In genomic region chr22:23787910-23788309, GRCh38 we compare ENCODE assay signal across 8 cellular contexts. TPM values are rescaled to one million over a fixed set of nuclear protein-coding genes. Genes with fewer than 3 reads are reported as not detected.
DNase-seq lines count a peak whose midpoint lies in the region; ATAC-seq, FAIRE-seq and TF ChIP-seq lines count a peak whose summit lies in the region.

No MANE protein-coding gene starts in this region.

- POLR2A ChIA-PET in HepG2 (lab: Yijun Ruan, JAX): interaction anchor here (0.6 to 7.1 kb wide), 4 partner anchors 12 to 29 kb away, joined by 4 to 201 read pairs (median 50); partner anchors contain the start of genes CHCHD10 and MMP11

- TF ChIP-seq POLR2A in HepG2 (IDR thresholded peaks at IDR 0.05; ENCODE audit: insufficient read depth in 1 of 2, low read depth in 2 of 2, low read length in 2 of 2): no peak

- no peaks in the 10 kb centered on the region for H3K9me3 Mint-ChIP-seq in activated CD4-positive, alpha-beta T cell treated with anti-CD3 and anti-CD28 coated beads, Interleukin-2, amount 10 ng/mL, durations not matched to agents 24 days and 14 days

- H3K27me3 Mint-ChIP-seq in activated CD4-positive, alpha-beta T cell treated with anti-CD3 and anti-CD28 coated beads, Interleukin-2, amount 10 ng/mL, durations not matched to agents 24 days and 14 days: no peaks in the 10 kb centered on the region

- DNase-seq in activated CD4-positive, alpha-beta T cell treated with anti-CD3 and anti-CD28 coated beads, Interleukin-2, amount 10 ng/mL, durations not matched to agents 24 days and 14 days: no peak
- DNase-seq in activated CD4-positive, alpha-beta T cell treated with anti-CD3 and anti-CD28 coated beads for 48 hours: no peak
- DNase-seq in adipocyte (ENCODE audit: low read depth) (no peak), HepG2 (ENCODE audit: low spot score) (no peak), thoracic aorta (ENCODE audit: low spot score) (no peak), SK-N-DZ (ENCODE audit: low spot score) (no peak), NCI-H748 (lab: John Stamatoyannopoulos, UW; ENCODE audit: unreplicated experiment) (no peak), aorta (no peak)

- peak overlapping the region; percentile 99 for H3K4me2 ChIP-seq in HepG2 (ENCODE audit: low read depth, low read length)

- 63% methylated on average over 3 of the region's 3 CpGs for WGBS in HepG2 (ENCODE audit: low lambda C conversion rate)
- 19 to 27% methylated on average over 3 of the region's 3 CpGs for WGBS in aorta, 2 donors

- intact Hi-C loops in activated CD4-positive, alpha-beta T cell treated with anti-CD3 and anti-CD28 coated beads, Interleukin-2, amount 10 ng/mL, durations not matched to agents 24 days and 14 days (cut with micrococcal nuclease): loop anchor here (1.0 to 2.0 kb wide), 5 partner anchors 21 to 126 kb away; partner anchors contain the start of genes CHCHD10, DERL3 and MIF
- intact Hi-C loops in HepG2 (cut with micrococcal nuclease; ENCODE audit: unreplicated experiment): loop anchor here (5.0 kb wide), 1 partner anchor 69 kb away; the partner anchor contains the start of gene SLC2A11
- intact Hi-C loops in aorta (cut with DNase I): loop anchor here in 1 of 2 donors (2.0 kb wide), 2 partner anchors 19 to 51 kb away; partner anchors contain the start of gene DERL3

- TF ChIP-seq RAD21 in HepG2 (CRISPR knock-in tag; IDR thresholded peaks at IDR 0.05): no peak

- peaks cover 4% of the 10 kb centered on the region for H3K36me3 ChIP-seq in adipocyte (ENCODE audit: control insufficient read depth, insufficient read depth, low read length, severe bottlenecking)
- H3K36me3 ChIP-seq in HepG2 (replicated peaks in 1 of 2; ENCODE audit: control insufficient read depth in 1 of 2, insufficient read depth in 2 of 2, low read length in 2 of 2): peaks cover 11 to 16% of the 10 kb centered on the region in 2 experiments
- peaks cover 6% of the 10 kb centered on the region for H3K36me3 ChIP-seq in thoracic aorta
- H3K36me3 ChIP-seq in aorta (ENCODE audit: control insufficient read depth in 1 of 2, insufficient read depth in 2 of 2, low read length in 1 of 2): no peaks in the 10 kb centered on the region

- peaks cover 51% of the 10 kb centered on the region for H3K79me2 ChIP-seq in HepG2 (ENCODE audit: insufficient read depth, low read length)

- CTCF ChIA-PET in HepG2 (lab: Yijun Ruan, JAX; ENCODE audit: low intra/inter-chr PET ratio, low total read pairs): no interaction called here

- peaks cover 14% of the 10 kb centered on the region for H3K36me3 Mint-ChIP-seq in activated CD4-positive, alpha-beta T cell treated with anti-CD3 and anti-CD28 coated beads, Interleukin-2, amount 10 ng/mL, durations not matched to agents 24 days and 14 days (ENCODE audit: low read depth)

- H3K27me3 ChIP-seq in adipocyte (replicated peaks; ENCODE audit: control insufficient read depth, insufficient read depth, low read length) (peaks cover under 1% of the 10 kb centered on the region), HepG2 (ENCODE audit: control insufficient read depth in 1 of 2, insufficient read depth in 2 of 2, low read length in 2 of 2) (no peaks in the 10 kb centered on the region), thoracic aorta (replicated peaks; ENCODE audit: insufficient read depth) (no peaks in the 10 kb centered on the region), aorta (ENCODE audit: control insufficient read depth in 1 of 2, insufficient read depth in 2 of 2, low read length in 1 of 2) (no peaks in the 10 kb centered on the region)

- peaks cover 33% of the 10 kb centered on the region for H3K4me1 ChIP-seq in adipocyte (ENCODE audit: control insufficient read depth, insufficient read depth, low read length)
- peaks cover 62% of the 10 kb centered on the region for H3K4me1 ChIP-seq in HepG2 (ENCODE audit: insufficient read depth, low read length)
- H3K4me1 ChIP-seq in thoracic aorta (ENCODE audit: control insufficient read depth in 1 of 2, low read depth in 2 of 2): peaks cover 16 to 33% of the 10 kb centered on the region in 2 donors
- no peaks in the 10 kb centered on the region for H3K4me1 ChIP-seq in aorta (ENCODE audit: control insufficient read depth in 1 of 2, insufficient read depth in 2 of 2, low read length in 2 of 2)

- TSS peak; percentile 63 for BruUV-seq in HepG2 (replicated peaks; lab: Mats Ljungman, UMichigan)

- in situ Hi-C loops in HepG2 (cut with HindIII; ENCODE audit: extremely low pct_ligation_motif_present, low pct_unique_long_range_greater_than_20kb): no loop called here

- no peak for TF ChIP-seq EP300 in HepG2 (IDR thresholded peaks at IDR 0.05; ENCODE audit: low read depth in 2 of 2, low read length in 2 of 2)
- no peak for TF ChIP-seq EP300 in HepG2 (CRISPR knock-in tag; IDR thresholded peaks at IDR 0.05; ENCODE audit: borderline replicate concordance)

- TF ChIP-seq CTCF in HepG2 (CRISPR knock-in tag; IDR thresholded peaks at IDR 0.05) (no peak), thoracic aorta (IDR thresholded peaks at IDR 0.05) (no peak)

- H3K9me3 ChIP-seq in adipocyte (ENCODE audit: control insufficient read depth, low read length): no peaks in the 10 kb centered on the region
- H3K9me3 ChIP-seq in HepG2 (ENCODE audit: low read length): no peaks in the 10 kb centered on the region
- no peaks in the 10 kb centered on the region for H3K9me3 ChIP-seq in thoracic aorta
- no peaks in the 10 kb centered on the region for H3K9me3 ChIP-seq in aorta (ENCODE audit: control insufficient read depth, low read length)

- H2AFZ ChIP-seq in HepG2 (ENCODE audit: low read length): no peak overlapping the region

- H3K27ac Mint-ChIP-seq in activated CD4-positive, alpha-beta T cell treated with anti-CD3 and anti-CD28 coated beads, Interleukin-2, amount 10 ng/mL, durations not matched to agents 24 days and 14 days: peak overlapping the region; percentile 86

- peaks cover 23% of the 10 kb centered on the region for H4K20me1 ChIP-seq in HepG2 (ENCODE audit: insufficient read depth, low read length)

- ATAC-seq in HepG2: no peak
- ATAC-seq in thoracic aorta (ENCODE audit: insufficient number of reproducible peaks, low FRiP score, low read depth): no peak
- ATAC-seq in aorta (ENCODE audit: low FRiP score): no peak

- no peak for FAIRE-seq in HepG2 (lab: Jason Lieb, UNC)

- peak overlapping the region; percentile 88 for H3K4me3 Mint-ChIP-seq in activated CD4-positive, alpha-beta T cell treated with anti-CD3 and anti-CD28 coated beads, Interleukin-2, amount 10 ng/mL, durations not matched to agents 24 days and 14 days

- H3K4me3 ChIP-seq in adipocyte (ENCODE audit: low read length): peak overlapping the region; percentile 94
- peak overlapping the region; percentile 84 to 92 (median 90) for H3K4me3 ChIP-seq in HepG2 (replicated peaks in 1 of 3; ENCODE audit: insufficient read depth in 1 of 3, low read depth in 2 of 3, low read length in 3 of 3)
- peak overlapping the region; percentile 94 for H3K4me3 ChIP-seq in thoracic aorta
- H3K4me3 ChIP-seq in aorta (ENCODE audit: low read length in 2 of 2): peak overlapping the region in 1 of 2 donors; percentile 82

- H3K4me1 Mint-ChIP-seq in activated CD4-positive, alpha-beta T cell treated with anti-CD3 and anti-CD28 coated beads, Interleukin-2, amount 10 ng/mL, durations not matched to agents 24 days and 14 days: peaks cover 35% of the 10 kb centered on the region

- H3K27ac ChIP-seq in HepG2 (ENCODE audit: extremely low read length, insufficient read depth, low read length) (peak overlapping the region; percentile 99), thoracic aorta (peak overlapping the region in 1 of 2 donors; percentile 97), aorta (ENCODE audit: low read depth in 1 of 2, low read length in 2 of 2) (no peak overlapping the region)

- peak overlapping the region; percentile 99 for H3K9ac ChIP-seq in adipocyte (ENCODE audit: low read length)
- peak overlapping the region; percentile 99 for H3K9ac ChIP-seq in HepG2 (ENCODE audit: insufficient read depth, low read depth, low read length)

RNA-seq across cellular contexts. Expression of gene SMARCB1, which starts 1.1 kb away (rescaled TPM):
- 89.9 and 92.2 TPM in 2 replicates for total RNA-seq in activated CD4-positive, alpha-beta T cell treated with anti-CD3 and anti-CD28 coated beads, Interleukin-2, amount 10 ng/mL, durations not matched to agents 24 days and 14 days
- total RNA-seq in HepG2 (2016; rRNA removed; fragmentation: Illumina TruSeq; extraction: Trizol) (74.0 and 75.8 TPM in 2 replicates), thoracic aorta (10 to 100 TPM; 43.5 to 50.0 TPM), aorta (10 to 100 TPM; 48.3 to 53.5 TPM)
- total RNA-seq in HepG2 (2016; cell fraction: cytosol; rRNA removed; fragmentation: Illumina TruSeq; extraction: Trizol; ENCODE audit: low read depth): 49.5 and 56.5 TPM in 2 replicates
- total RNA-seq in HepG2 (2016; cell fraction: insoluble cytoplasmic fraction; rRNA removed; fragmentation: Illumina TruSeq; extraction: Trizol): 57.1 and 69.6 TPM in 2 replicates
- 60.2 and 66.9 TPM in 2 replicates for total RNA-seq in HepG2 (2016; cell fraction: membrane; rRNA removed; fragmentation: Illumina TruSeq; extraction: Trizol)
- total RNA-seq in HepG2 (2016; cell fraction: nucleus; rRNA removed; fragmentation: Illumina TruSeq; extraction: Trizol): 33.7 and 37.0 TPM in 2 replicates
- polyA plus RNA-seq in HepG2 (2011; rRNA removed) (150 and 166 TPM in 2 replicates), aorta (10 to 100 TPM; 24.2 to 31.7 TPM)
- 110 and 129 TPM in 2 replicates for polyA plus RNA-seq in HepG2 (2011; cell fraction: cytosol; rRNA removed)
- polyA plus RNA-seq in HepG2 (2011; cell fraction: nucleus; rRNA removed): 88.0 and 96.6 TPM in 2 replicates
- polyA plus RNA-seq in HepG2 (2012): 99.4 and 113 TPM in 2 replicates
- 78.3 and 90.9 TPM in 2 replicates for polyA plus RNA-seq in HepG2 (2016; cell fraction: cytosol; fragmentation: Illumina TruSeq; extraction: Trizol; ENCODE audit: low read depth)
- 127 and 143 TPM in 2 replicates for polyA plus RNA-seq in HepG2 (2016; cell fraction: insoluble cytoplasmic fraction; fragmentation: Illumina TruSeq; extraction: Trizol; ENCODE audit: low read depth)
- polyA plus RNA-seq in HepG2 (2016; cell fraction: membrane; fragmentation: Illumina TruSeq; extraction: Trizol; ENCODE audit: low read depth): 82.2 and 92.9 TPM in 2 replicates
- polyA plus RNA-seq in HepG2 (2016; cell fraction: nucleus; fragmentation: Illumina TruSeq; extraction: Trizol; ENCODE audit: insufficient read depth, low read depth): 92.2 and 94.0 TPM in 2 replicates
- 77.2 and 97.6 TPM in 2 replicates for polyA minus RNA-seq in HepG2 (2011; rRNA and poly(A)+ RNA removed; ENCODE audit: low replicate concordance)
- polyA minus RNA-seq in HepG2 (2011; cell fraction: cytosol; rRNA and poly(A)+ RNA removed): 35.3 and 48.0 TPM in 2 replicates
- 55.2 and 55.9 TPM in 2 replicates for polyA minus RNA-seq in HepG2 (2011; cell fraction: nucleus; rRNA and poly(A)+ RNA removed)
- polyA plus RNA-seq in SK-N-DZ (2014; cell fraction: cytosol; rRNA removed): 161 and 174 TPM in 2 replicates
- polyA plus RNA-seq in SK-N-DZ (2014; cell fraction: nucleus; rRNA removed): 101 and 114 TPM in 2 replicates

RNA-seq across cellular contexts. Expression of gene MMP11, which starts 15.3 kb away (rescaled TPM):
- 0.50 and 0.70 TPM in 2 replicates for total RNA-seq in activated CD4-positive, alpha-beta T cell treated with anti-CD3 and anti-CD28 coated beads, Interleukin-2, amount 10 ng/mL, durations not matched to agents 24 days and 14 days
- 2.7 and 8.9 TPM in 2 replicates for total RNA-seq in HepG2 (2016; rRNA removed; fragmentation: Illumina TruSeq; extraction: Trizol)
- total RNA-seq in HepG2 (2016; cell fraction: cytosol; rRNA removed; fragmentation: Illumina TruSeq; extraction: Trizol; ENCODE audit: low read depth): 1.8 and 2.5 TPM in 2 replicates
- 2.3 and 8.4 TPM in 2 replicates for total RNA-seq in HepG2 (2016; cell fraction: insoluble cytoplasmic fraction; rRNA removed; fragmentation: Illumina TruSeq; extraction: Trizol)
- total RNA-seq in HepG2 (2016; cell fraction: membrane; rRNA removed; fragmentation: Illumina TruSeq; extraction: Trizol): 2.3 and 2.5 TPM in 2 replicates
- 8.4 and 12.1 TPM in 2 replicates for total RNA-seq in HepG2 (2016; cell fraction: nucleus; rRNA removed; fragmentation: Illumina TruSeq; extraction: Trizol)
- polyA plus RNA-seq in HepG2 (2011; rRNA removed): 28.6 and 88.6 TPM in 2 replicates
- 28.4 and 53.0 TPM in 2 replicates for polyA plus RNA-seq in HepG2 (2011; cell fraction: cytosol; rRNA removed)
- polyA plus RNA-seq in HepG2 (2011; cell fraction: nucleus; rRNA removed): 63.0 and 95.6 TPM in 2 replicates
- 39.9 and 70.8 TPM in 2 replicates for polyA plus RNA-seq in HepG2 (2012)
- 0.88 and 0.92 TPM in 2 replicates for polyA plus RNA-seq in HepG2 (2016; cell fraction: cytosol; fragmentation: Illumina TruSeq; extraction: Trizol; ENCODE audit: low read depth)
- 3.0 and 3.5 TPM in 2 replicates for polyA plus RNA-seq in HepG2 (2016; cell fraction: insoluble cytoplasmic fraction; fragmentation: Illumina TruSeq; extraction: Trizol; ENCODE audit: low read depth)
- 1.7 TPM in 2 replicates for polyA plus RNA-seq in HepG2 (2016; cell fraction: membrane; fragmentation: Illumina TruSeq; extraction: Trizol; ENCODE audit: low read depth)
- polyA plus RNA-seq in HepG2 (2016; cell fraction: nucleus; fragmentation: Illumina TruSeq; extraction: Trizol; ENCODE audit: insufficient read depth, low read depth): 13.9 and 17.6 TPM in 2 replicates
- 28.7 TPM in 1 of 2 replicates, not detected in the other for polyA minus RNA-seq in HepG2 (2011; rRNA and poly(A)+ RNA removed; ENCODE audit: low replicate concordance)
- 5.1 and 17.3 TPM in 2 replicates for polyA minus RNA-seq in HepG2 (2011; cell fraction: cytosol; rRNA and poly(A)+ RNA removed)
- polyA minus RNA-seq in HepG2 (2011; cell fraction: nucleus; rRNA and poly(A)+ RNA removed): 9.9 and 21.9 TPM in 2 replicates
- total RNA-seq in thoracic aorta: 10 to 100 TPM in 1 of 2 donors, 1 to 10 TPM in 1; 2.0 to 10.2 TPM
- 10.3 and 16.4 TPM in 2 replicates for polyA plus RNA-seq in SK-N-DZ (2014; cell fraction: cytosol; rRNA removed)
- polyA plus RNA-seq in SK-N-DZ (2014; cell fraction: nucleus; rRNA removed): 9.8 and 16.6 TPM in 2 replicates
- 1 to 10 TPM; 1.3 to 3.0 TPM for total RNA-seq in aorta
- 1 to 10 TPM; 3.5 to 5.1 TPM for polyA plus RNA-seq in aorta

RNA-seq across cellular contexts. Expression of gene CHCHD10, which starts 20.1 kb away (rescaled TPM):
- total RNA-seq in activated CD4-positive, alpha-beta T cell treated with anti-CD3 and anti-CD28 coated beads, Interleukin-2, amount 10 ng/mL, durations not matched to agents 24 days and 14 days: 122 and 126 TPM in 2 replicates
- total RNA-seq in HepG2 (2016; rRNA removed; fragmentation: Illumina TruSeq; extraction: Trizol): 59.1 and 62.8 TPM in 2 replicates
- total RNA-seq in HepG2 (2016; cell fraction: cytosol; rRNA removed; fragmentation: Illumina TruSeq; extraction: Trizol; ENCODE audit: low read depth): 34.5 and 34.6 TPM in 2 replicates
- total RNA-seq in HepG2 (2016; cell fraction: insoluble cytoplasmic fraction; rRNA removed; fragmentation: Illumina TruSeq; extraction: Trizol): 56.2 and 62.6 TPM in 2 replicates
- 61.2 and 64.2 TPM in 2 replicates for total RNA-seq in HepG2 (2016; cell fraction: membrane; rRNA removed; fragmentation: Illumina TruSeq; extraction: Trizol)
- total RNA-seq in HepG2 (2016; cell fraction: nucleus; rRNA removed; fragmentation: Illumina TruSeq; extraction: Trizol): 31.4 and 47.6 TPM in 2 replicates
- polyA plus RNA-seq in HepG2 (2011; rRNA removed): 37.0 and 60.2 TPM in 2 replicates
- 42.3 and 49.1 TPM in 2 replicates for polyA plus RNA-seq in HepG2 (2011; cell fraction: cytosol; rRNA removed)
- polyA plus RNA-seq in HepG2 (2011; cell fraction: nucleus; rRNA removed): 45.9 and 96.4 TPM in 2 replicates
- 103 and 194 TPM in 2 replicates for polyA plus RNA-seq in HepG2 (2012)
- polyA plus RNA-seq in HepG2 (2016; cell fraction: cytosol; fragmentation: Illumina TruSeq; extraction: Trizol; ENCODE audit: low read depth): 73.1 and 74.3 TPM in 2 replicates
- 91.0 and 122 TPM in 2 replicates for polyA plus RNA-seq in HepG2 (2016; cell fraction: insoluble cytoplasmic fraction; fragmentation: Illumina TruSeq; extraction: Trizol; ENCODE audit: low read depth)
- 101 and 107 TPM in 2 replicates for polyA plus RNA-seq in HepG2 (2016; cell fraction: membrane; fragmentation: Illumina TruSeq; extraction: Trizol; ENCODE audit: low read depth)
- polyA plus RNA-seq in HepG2 (2016; cell fraction: nucleus; fragmentation: Illumina TruSeq; extraction: Trizol; ENCODE audit: insufficient read depth, low read depth): 107 and 123 TPM in 2 replicates
- 99.0 and 111 TPM in 2 replicates for polyA minus RNA-seq in HepG2 (2011; rRNA and poly(A)+ RNA removed; ENCODE audit: low replicate concordance)
- polyA minus RNA-seq in HepG2 (2011; cell fraction: cytosol; rRNA and poly(A)+ RNA removed): 44.8 and 90.8 TPM in 2 replicates
- polyA minus RNA-seq in HepG2 (2011; cell fraction: nucleus; rRNA and poly(A)+ RNA removed): 4.2 and 14.9 TPM in 2 replicates
- total RNA-seq in thoracic aorta: 10 to 100 TPM in 1 of 2 donors, not detected in 1; 19.4 TPM
- 9.1 and 9.4 TPM in 2 replicates for polyA plus RNA-seq in SK-N-DZ (2014; cell fraction: cytosol; rRNA removed)
- 0.59 and 46.4 TPM in 2 replicates for polyA plus RNA-seq in SK-N-DZ (2014; cell fraction: nucleus; rRNA removed)
- total RNA-seq in aorta: 10 to 100 TPM; 30.9 to 41.9 TPM
- 10 to 100 TPM; 58.5 to 68.4 TPM for polyA plus RNA-seq in aorta

RNA-seq across cellular contexts. Expression of gene C22orf15, which starts 25.1 kb away (rescaled TPM):
- total RNA-seq in activated CD4-positive, alpha-beta T cell treated with anti-CD3 and anti-CD28 coated beads, Interleukin-2, amount 10 ng/mL, durations not matched to agents 24 days and 14 days: 0.16 and 0.19 TPM in 2 replicates
- total RNA-seq in HepG2 (2016; rRNA removed; fragmentation: Illumina TruSeq; extraction: Trizol): not detected in 2 replicates
- total RNA-seq in HepG2 (2016; cell fraction: cytosol; rRNA removed; fragmentation: Illumina TruSeq; extraction: Trizol; ENCODE audit: low read depth): not detected in 2 replicates
- not detected in 2 replicates for total RNA-seq in HepG2 (2016; cell fraction: insoluble cytoplasmic fraction; rRNA removed; fragmentation: Illumina TruSeq; extraction: Trizol)
- not detected in 2 replicates for total RNA-seq in HepG2 (2016; cell fraction: membrane; rRNA removed; fragmentation: Illumina TruSeq; extraction: Trizol)
- not detected in 2 replicates for total RNA-seq in HepG2 (2016; cell fraction: nucleus; rRNA removed; fragmentation: Illumina TruSeq; extraction: Trizol)
- polyA plus RNA-seq in HepG2 (2011; rRNA removed): 0.07 TPM in 1 of 2 replicates, not detected in the other
- not detected in 2 replicates for polyA plus RNA-seq in HepG2 (2011; cell fraction: cytosol; rRNA removed)
- polyA plus RNA-seq in HepG2 (2011; cell fraction: nucleus; rRNA removed): not detected in 2 replicates
- 0.12 and 0.28 TPM in 2 replicates for polyA plus RNA-seq in HepG2 (2012)
- polyA plus RNA-seq in HepG2 (2016; cell fraction: cytosol; fragmentation: Illumina TruSeq; extraction: Trizol; ENCODE audit: low read depth): not detected in 2 replicates
- not detected in 2 replicates for polyA plus RNA-seq in HepG2 (2016; cell fraction: insoluble cytoplasmic fraction; fragmentation: Illumina TruSeq; extraction: Trizol; ENCODE audit: low read depth)
- not detected in 2 replicates for polyA plus RNA-seq in HepG2 (2016; cell fraction: membrane; fragmentation: Illumina TruSeq; extraction: Trizol; ENCODE audit: low read depth)
- not detected in 2 replicates for polyA plus RNA-seq in HepG2 (2016; cell fraction: nucleus; fragmentation: Illumina TruSeq; extraction: Trizol; ENCODE audit: insufficient read depth, low read depth)
- 0.07 and 0.22 TPM in 2 replicates for polyA minus RNA-seq in HepG2 (2011; rRNA and poly(A)+ RNA removed; ENCODE audit: low replicate concordance)
- not detected in 2 replicates for polyA minus RNA-seq in HepG2 (2011; cell fraction: cytosol; rRNA and poly(A)+ RNA removed)
- not detected in 2 replicates for polyA minus RNA-seq in HepG2 (2011; cell fraction: nucleus; rRNA and poly(A)+ RNA removed)
- not detected for total RNA-seq in thoracic aorta
- 0.13 TPM in 1 of 2 replicates, not detected in the other for polyA plus RNA-seq in SK-N-DZ (2014; cell fraction: cytosol; rRNA removed)
- polyA plus RNA-seq in SK-N-DZ (2014; cell fraction: nucleus; rRNA removed): 0.10 and 0.27 TPM in 2 replicates
- under 1 TPM in 1 of 2 donors, not detected in 1; 0.69 TPM for total RNA-seq in aorta
- under 1 TPM in 1 of 2 donors, not detected in 1; 0.23 TPM for polyA plus RNA-seq in aorta

RNA-seq across cellular contexts. Expression of gene VPREB3, which starts 33.7 kb away (rescaled TPM):
- total RNA-seq in activated CD4-positive, alpha-beta T cell treated with anti-CD3 and anti-CD28 coated beads, Interleukin-2, amount 10 ng/mL, durations not matched to agents 24 days and 14 days: not detected in 2 replicates
- total RNA-seq in HepG2 (2016; rRNA removed; fragmentation: Illumina TruSeq; extraction: Trizol): not detected in 2 replicates
- total RNA-seq in HepG2 (2016; cell fraction: cytosol; rRNA removed; fragmentation: Illumina TruSeq; extraction: Trizol; ENCODE audit: low read depth): not detected in 2 replicates
- total RNA-seq in HepG2 (2016; cell fraction: insoluble cytoplasmic fraction; rRNA removed; fragmentation: Illumina TruSeq; extraction: Trizol): not detected in 2 replicates
- not detected in 2 replicates for total RNA-seq in HepG2 (2016; cell fraction: membrane; rRNA removed; fragmentation: Illumina TruSeq; extraction: Trizol)
- total RNA-seq in HepG2 (2016; cell fraction: nucleus; rRNA removed; fragmentation: Illumina TruSeq; extraction: Trizol): not detected in 2 replicates
- polyA plus RNA-seq in HepG2 (2011; rRNA removed): 0.22 and 0.35 TPM in 2 replicates
- 0.14 TPM in 1 of 2 replicates, not detected in the other for polyA plus RNA-seq in HepG2 (2011; cell fraction: cytosol; rRNA removed)
- 0.57 TPM in 1 of 2 replicates, not detected in the other for polyA plus RNA-seq in HepG2 (2011; cell fraction: nucleus; rRNA removed)
- 0.30 and 0.76 TPM in 2 replicates for polyA plus RNA-seq in HepG2 (2012)
- polyA plus RNA-seq in HepG2 (2016; cell fraction: cytosol; fragmentation: Illumina TruSeq; extraction: Trizol; ENCODE audit: low read depth): not detected in 2 replicates
- polyA plus RNA-seq in HepG2 (2016; cell fraction: insoluble cytoplasmic fraction; fragmentation: Illumina TruSeq; extraction: Trizol; ENCODE audit: low read depth): not detected in 2 replicates
- not detected in 2 replicates for polyA plus RNA-seq in HepG2 (2016; cell fraction: membrane; fragmentation: Illumina TruSeq; extraction: Trizol; ENCODE audit: low read depth)
- not detected in 2 replicates for polyA plus RNA-seq in HepG2 (2016; cell fraction: nucleus; fragmentation: Illumina TruSeq; extraction: Trizol; ENCODE audit: insufficient read depth, low read depth)
- 2.1 TPM in 2 replicates for polyA minus RNA-seq in HepG2 (2011; rRNA and poly(A)+ RNA removed; ENCODE audit: low replicate concordance)
- not detected in 2 replicates for polyA minus RNA-seq in HepG2 (2011; cell fraction: cytosol; rRNA and poly(A)+ RNA removed)
- polyA minus RNA-seq in HepG2 (2011; cell fraction: nucleus; rRNA and poly(A)+ RNA removed): not detected in 2 replicates
- total RNA-seq in thoracic aorta: not detected
- polyA plus RNA-seq in SK-N-DZ (2014; cell fraction: cytosol; rRNA removed): not detected in 2 replicates
- not detected in 2 replicates for polyA plus RNA-seq in SK-N-DZ (2014; cell fraction: nucleus; rRNA removed)
- total RNA-seq in aorta: under 1 TPM in 1 of 2 donors, not detected in 1; 0.69 TPM
- not detected for polyA plus RNA-seq in aorta
